In the genomic region with DNA sequence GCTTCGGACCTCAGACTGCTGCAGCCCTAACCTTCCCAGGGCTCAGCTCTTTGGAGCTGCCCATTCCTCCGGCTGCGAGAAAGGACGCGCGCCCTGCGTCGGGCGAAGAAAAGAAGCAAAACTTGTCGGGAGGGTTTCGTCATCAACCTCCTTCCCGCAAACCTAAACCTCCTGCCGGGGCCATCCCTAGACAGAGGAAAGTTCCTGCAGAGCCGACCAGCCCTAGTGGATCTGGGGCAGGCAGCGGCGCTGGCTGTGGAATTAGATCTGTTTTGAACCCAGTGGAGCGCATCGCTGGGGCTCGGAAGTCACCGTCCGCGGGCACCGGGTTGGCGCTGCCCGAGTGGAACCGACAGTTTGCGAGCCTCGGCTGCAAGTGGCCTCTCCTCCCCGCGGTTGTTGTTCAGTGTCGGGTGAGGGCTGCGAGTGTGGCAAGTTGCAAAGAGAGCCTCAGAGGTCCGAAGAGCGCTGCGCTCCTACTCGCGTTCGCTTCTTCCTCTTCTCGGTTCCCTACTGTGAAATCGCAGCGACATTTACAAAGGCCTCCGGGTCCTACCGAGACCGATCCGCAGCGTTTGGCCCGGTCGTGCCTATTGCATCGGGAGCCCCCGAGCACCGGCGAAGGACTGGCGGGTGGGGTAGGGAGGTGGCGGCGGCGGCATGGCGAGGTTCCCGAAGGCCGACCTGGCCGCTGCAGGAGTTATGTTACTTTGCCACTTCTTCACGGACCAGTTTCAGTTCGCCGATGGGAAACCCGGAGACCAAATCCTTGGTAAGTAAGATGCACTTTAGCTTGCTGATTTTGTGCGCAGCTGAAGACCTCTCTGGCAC, we compare ENCODE assay signal across 8 cellular contexts. TPM values are rescaled to one million over a fixed set of nuclear protein-coding genes. Genes with fewer than 3 reads are reported as not detected.
A peak's percentile ranks its signal among the peaks of the same experiment; 100 is the strongest.
DNase-seq lines count a peak whose midpoint lies in the region; ATAC-seq and TF ChIP-seq lines count a peak whose summit lies in the region.

A gene (plus strand): TSS at position 13 of the 831 bp plus-strand sequence.

- H3K4me3 ChIP-seq in Panc1 (ENCODE audit: low read depth in 2 of 2, low read length in 2 of 2) (peak within 1 kb of the TSS; percentile 46 to 61), lower leg skin (ENCODE audit: low read depth, poor library complexity, severe bottlenecking) (peak within 1 kb of the TSS; percentile 82)

- intact Hi-C loops in Panc1 (cut with micrococcal nuclease; ENCODE audit: unreplicated experiment) (loop anchor here (5.0 kb wide), 1 partner anchor 951 kb away; no protein-coding TSS in a partner anchor), lower leg skin (cut with DNase I; ENCODE audit: low total_unique reads) (no loop called here)

- no peak within 1 kb of the TSS for H3K27ac ChIP-seq in Panc1 (ENCODE audit: low read length)
- peak within 1 kb of the TSS; percentile 87 for H3K27ac ChIP-seq in substantia nigra (ENCODE audit: low read depth, low read length, poor library complexity, severe bottlenecking)

- H3K27me3 ChIP-seq in Panc1 (ENCODE audit: control insufficient read depth, insufficient read depth, low read length): peaks cover 15% of the 10 kb centered on the region; the same call in 1 of the 2 replicates

- no peaks in the 10 kb centered on the region for H3K9me3 ChIP-seq in Panc1 (ENCODE audit: control insufficient read depth, insufficient read depth, low read depth, low read length)

- DNase-seq in DMS53 (lab: John Stamatoyannopoulos, UW): peak; percentile 71
- DNase-seq in HCEC 1CT: peak; percentile 2
- no peak for DNase-seq in Panc1 (ENCODE audit: low read depth, low spot score)
- peak; percentile 75 for DNase-seq in ecto neural progenitor cell (ENCODE audit: low spot score)
- peak; percentile 50 to 90 for DNase-seq in lower leg skin (ENCODE audit: low spot score in 2 of 2)
- DNase-seq in substantia nigra (lab: John Stamatoyannopoulos, UW): peak in 38 of 49 donors; percentile 23 to 74 (median 50)
- no peak for DNase-seq in activated CD4-positive, CD25-positive, alpha-beta regulatory T cell (lab: John Stamatoyannopoulos, UW)

- H3K4me1 ChIP-seq in Panc1 (ENCODE audit: control insufficient read depth, insufficient read depth, low read length): no peaks in the 10 kb centered on the region

- in situ Hi-C loops in Panc1 (cut with HindIII; ENCODE audit: low pct_unique_long_range_greater_than_20kb, low sequenced_read_pairs): no loop called here

- no peak for TF ChIP-seq POLR2A in lower leg skin (IDR thresholded peaks at IDR 0.05)

- no TSS peak for BruUV-seq in Panc1 (replicated peaks; lab: Mats Ljungman, UMichigan)

- WGBS in lower leg skin, 2 donors: 0 to 1% methylated on average over 42 to 50 of the region's 65 CpGs

- TF ChIP-seq CTCF in Panc1 (IDR thresholded peaks at IDR 0.05) (no peak), lower leg skin (IDR thresholded peaks at IDR 0.05) (no peak)

- ATAC-seq in Panc1 (peak; percentile 69), HG03442 (IDR thresholded peaks at IDR 0.05; ENCODE audit: unreplicated experiment) (no peak)

- POLR2A ChIA-PET in Panc1 (lab: Charles Lee): no interaction called here

- CTCF ChIA-PET in Panc1 (lab: Charles Lee): no interaction called here

- H3K36me3 ChIP-seq in Panc1 (ENCODE audit: control insufficient read depth, insufficient read depth, low read length): no peaks in the 10 kb centered on the region

RNA-seq across cellular contexts. Expression of the gene that starts here (rescaled TPM):
- 0.21 TPM for total RNA-seq in Panc1 (2021; ENCODE audit: unreplicated experiment)
- polyA plus RNA-seq in Panc1 (2012; ENCODE audit: insufficient read length): not detected
- total RNA-seq in lower leg skin: 100 to 1,000 TPM in 2 of 4 donors, 10 to 100 TPM in 2; 75.3 to 113 (median 95.3) TPM

Comparison
In these comparisons a context has a peak if more than half of its experiments do, and no peak if none do; other contexts are left out.
1. RNA of the gene that starts here (total RNA-seq): 75.3 to 113 TPM in lower leg skin; 0.21 TPM in Panc1 (single experiment); every median in the first group is over 10 times any median in the second.
2. Peak in ATAC-seq and H3K4me3 ChIP-seq in Panc1; RNA of the gene not detected or under 1 TPM.
3. DNase-seq: peak in DMS53 (single experiment), HCEC 1CT (single experiment), ecto neural progenitor cell (single experiment), lower leg skin (2 of 2) and substantia nigra (38 of 49); none in Panc1 (single experiment) and activated CD4-positive, CD25-positive, alpha-beta regulatory T cell (0 of 4).